9 cellular contexts compared by ENCODE assay signal in the genomic region with DNA sequence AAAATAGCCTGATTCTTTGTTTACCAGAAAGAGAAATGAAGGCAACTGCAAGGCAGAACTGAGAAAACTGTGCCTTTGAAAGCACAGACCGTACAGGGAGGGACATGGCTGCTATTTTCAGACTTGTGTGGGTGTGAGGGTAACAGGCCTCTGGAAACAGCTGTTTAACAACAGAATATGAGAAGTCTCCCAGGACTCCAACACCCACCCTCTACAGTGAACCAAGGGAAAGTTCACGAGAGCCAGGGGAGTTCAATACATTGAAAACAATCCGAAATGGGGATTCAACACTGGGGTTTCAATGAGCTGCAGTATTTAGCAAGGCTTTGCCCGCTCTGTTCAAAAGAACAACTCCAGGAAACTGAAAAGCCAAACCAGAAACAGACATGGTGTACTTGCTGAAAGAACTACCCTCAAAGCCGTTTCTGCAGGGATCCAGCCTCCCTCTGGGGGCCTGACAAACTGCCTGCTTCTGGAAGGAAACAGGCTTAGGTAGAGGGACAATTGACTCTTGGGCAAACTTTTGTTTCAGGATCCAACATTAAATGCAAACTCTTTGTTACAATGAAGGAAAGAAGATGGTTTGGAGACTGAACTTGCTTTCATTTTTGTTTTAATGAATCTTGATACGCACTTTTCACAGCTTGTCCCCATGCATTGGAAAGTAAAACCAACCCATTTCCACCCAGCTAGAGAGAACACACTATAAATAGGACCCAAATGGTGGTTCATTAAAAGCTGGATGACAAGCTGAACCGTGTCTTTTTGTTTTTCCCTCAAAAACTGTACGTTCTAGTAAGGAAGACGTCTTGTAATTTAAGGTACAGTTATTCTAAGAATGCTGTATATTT.
DNase-seq lines count a peak whose midpoint lies in the region; ATAC-seq and TF ChIP-seq lines count a peak whose summit lies in the region.
"Had no signal": no experiment of that assay in that cellular context is flagged by ENCODE, and none has a peak within 500 bp of the region (broad histone marks: within the 10 kb centered on the region; RNA-seq: fewer than 3 reads in every experiment).

No MANE protein-coding gene starts in this region.

- DNase-seq in DMS 273 (lab: John Stamatoyannopoulos, UW; ENCODE audit: unreplicated experiment) (peak; percentile 29), DMS 273 treated with DMSO at 0.1 percent for 48 hours (lab: John Stamatoyannopoulos, UW) (no peak), prostate gland (ENCODE audit: low spot score) (no peak), HCEC 1CT (no peak), endothelial cell (ENCODE audit: low spot score) (no peak)
- peak in 1 of 2 donors; percentile 4 for DNase-seq in activated naive CD4-positive, alpha-beta T cell treated with anti-CD3 and anti-CD28 coated beads, Interleukin-2, amount 50 U/mL, for 72 hours (ENCODE audit: low spot score in 2 of 2)

- peaks cover 0 to 3% of the 10 kb centered on the region in 2 donors for H3K9me3 Mint-ChIP-seq in activated naive CD4-positive, alpha-beta T cell treated with anti-CD3 and anti-CD28 coated beads, Interleukin-2, amount 50 U/mL, for 72 hours
- no peaks in the 10 kb centered on the region for H3K9me3 Mint-ChIP-seq in endothelial cell (ENCODE audit: unreplicated experiment)

- H3K4me3 ChIP-seq in mesodermal cell (ENCODE audit: extremely low read depth, insufficient read depth, low read length, poor library complexity, severe bottlenecking) (no peak overlapping the region), prostate gland (no peak overlapping the region)

- H3K4me3 Mint-ChIP-seq in endothelial cell (ENCODE audit: unreplicated experiment), result no peak overlapping the region

- no peak for TF ChIP-seq POLR2A in prostate gland (IDR thresholded peaks at IDR 0.05)

- peaks cover 6% of the 10 kb centered on the region for H3K4me1 Mint-ChIP-seq in endothelial cell (ENCODE audit: unreplicated experiment)

- H3K27me3 ChIP-seq in prostate gland (replicated peaks; ENCODE audit: insufficient read depth), result no peaks in the 10 kb centered on the region

- peak overlapping the region; percentile 77 to 85 for H3K27ac Mint-ChIP-seq in activated naive CD4-positive, alpha-beta T cell treated with anti-CD3 and anti-CD28 coated beads, Interleukin-2, amount 50 U/mL, for 72 hours
- H3K27ac Mint-ChIP-seq in endothelial cell (ENCODE audit: unreplicated experiment), result no peak overlapping the region

- H3K9me3 ChIP-seq in mesodermal cell (ENCODE audit: control insufficient read depth, low read length) (no peaks in the 10 kb centered on the region), prostate gland (no peaks in the 10 kb centered on the region)

- WGBS in mesodermal cell (ENCODE audit: insufficient coverage in 2 of 2), 2 experiments, result 80 to 88% methylated on average over 1 of the region's 9 CpGs
- WGBS in prostate gland, result 63% methylated on average over 9 of the region's 9 CpGs

- H3K4me1 ChIP-seq in mesodermal cell (ENCODE audit: control insufficient read depth, insufficient read depth, low read length, poor library complexity, severe bottlenecking) (peaks cover 9% of the 10 kb centered on the region), prostate gland (replicated peaks) (no peaks in the 10 kb centered on the region)

- intact Hi-C loops in prostate gland (cut with DNase I), result no loop called here

- H3K27ac ChIP-seq in mesodermal cell (ENCODE audit: low read depth, low read length, severe bottlenecking) (peak overlapping the region; percentile 36), prostate gland (no peak overlapping the region)
- H3K27ac ChIP-seq: 22Rv1 had no signal

- peaks cover 4 to 6% of the 10 kb centered on the region in 2 donors for H3K36me3 Mint-ChIP-seq in activated naive CD4-positive, alpha-beta T cell treated with anti-CD3 and anti-CD28 coated beads, Interleukin-2, amount 50 U/mL, for 72 hours
- H3K36me3 Mint-ChIP-seq in endothelial cell (ENCODE audit: low read depth, unreplicated experiment), result no peaks in the 10 kb centered on the region

- peak; percentile 91 for ATAC-seq in HG02973 (IDR thresholded peaks at IDR 0.05; ENCODE audit: unreplicated experiment)
- ATAC-seq in activated naive CD4-positive, alpha-beta T cell treated with anti-CD3 and anti-CD28 coated beads, Interleukin-2, amount 50 U/mL, for 72 hours, result peak; percentile 36 to 46

- H3K36me3 ChIP-seq in mesodermal cell (ENCODE audit: control insufficient read depth, insufficient read depth, low read length), result no peaks in the 10 kb centered on the region
- no peaks in the 10 kb centered on the region for H3K36me3 ChIP-seq in prostate gland

- H3K27me3 Mint-ChIP-seq in endothelial cell (ENCODE audit: unreplicated experiment), result peaks cover 2% of the 10 kb centered on the region

- TF ChIP-seq CTCF in prostate gland (IDR thresholded peaks at IDR 0.05) (no peak), endothelial cell (IDR thresholded peaks at IDR 0.05; ENCODE audit: unreplicated experiment) (no peak)
